Comparison of ENCODE assay signal across 8 cellular contexts in the genomic region with DNA sequence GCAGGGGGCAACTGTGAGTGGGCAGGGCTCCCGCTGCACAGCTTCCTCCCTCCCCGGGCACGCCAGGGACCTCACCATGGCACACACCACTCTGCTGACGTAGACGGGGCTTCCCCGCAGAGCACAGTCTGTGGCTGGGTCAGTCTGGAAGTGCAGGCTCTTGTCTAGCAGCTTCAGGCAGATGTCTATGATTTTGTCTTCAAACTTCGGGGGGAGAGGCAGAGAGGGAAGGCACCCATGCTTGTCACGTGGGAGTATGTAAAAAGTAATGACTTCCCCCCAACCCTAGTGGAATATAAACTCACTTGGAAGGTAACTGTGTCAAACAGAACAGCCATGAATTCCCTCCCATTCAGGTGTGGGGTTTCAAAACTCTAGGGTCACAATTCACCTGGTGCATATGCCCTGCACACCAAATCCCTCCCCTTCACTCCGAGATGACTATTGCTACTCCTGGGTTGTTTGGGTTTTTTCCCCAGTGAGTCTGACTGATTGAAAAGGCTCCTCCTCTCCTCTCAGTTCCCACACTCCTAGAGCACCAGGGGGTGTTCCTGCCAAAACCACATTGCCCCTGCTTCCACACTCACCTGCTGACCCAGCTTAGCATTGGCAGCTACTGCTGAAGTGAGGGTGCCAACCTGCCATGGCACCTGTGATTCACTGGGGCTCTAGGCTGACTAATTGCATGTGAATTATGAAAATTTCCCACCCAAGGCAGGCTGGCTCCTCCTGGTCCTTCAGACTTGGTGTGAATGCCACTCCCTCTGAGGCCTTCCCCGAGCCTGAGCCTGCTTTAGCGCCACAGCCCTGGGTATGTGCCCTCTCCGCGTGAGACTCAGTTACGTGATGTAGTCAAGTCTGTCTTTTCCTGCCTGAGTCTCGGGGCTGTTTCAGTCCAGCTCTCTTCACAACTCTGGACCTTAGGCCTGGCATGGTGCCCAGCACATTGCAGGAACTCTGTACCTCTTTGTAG. TPM values are rescaled to one million over a fixed set of nuclear protein-coding genes. Genes with fewer than 3 reads are reported as not detected.
DNase-seq lines count a peak whose midpoint lies in the region; ATAC-seq and TF ChIP-seq lines count a peak whose summit lies in the region.

No MANE protein-coding gene starts in this region.

- H3K27me3 ChIP-seq in HL-60 (ENCODE audit: insufficient read depth, poor library complexity, severe bottlenecking) (no peaks in the 10 kb centered on the region), mammary epithelial cell (ENCODE audit: insufficient read depth, low read length) (no peaks in the 10 kb centered on the region), prostate gland (replicated peaks; ENCODE audit: insufficient read depth) (no peaks in the 10 kb centered on the region)

- H3K79me2 ChIP-seq in mammary epithelial cell (ENCODE audit: insufficient read depth, low read length), result no peaks in the 10 kb centered on the region

- H3K36me3 ChIP-seq in mammary epithelial cell (ENCODE audit: insufficient read depth, low read length), result no peaks in the 10 kb centered on the region
- H3K36me3 ChIP-seq in prostate gland, result no peaks in the 10 kb centered on the region

- H3K9ac ChIP-seq in mammary epithelial cell (ENCODE audit: insufficient read depth, low read length), result no peak overlapping the region

- 44% methylated on average over 15 of the region's 15 CpGs for WGBS in mammary epithelial cell (ENCODE audit: low coverage, missing lambda C conversion rate)
- WGBS in prostate gland, result 53% methylated on average over 15 of the region's 15 CpGs

- H3K4me2 ChIP-seq in mammary epithelial cell (ENCODE audit: insufficient read depth, low read depth, low read length), result no peak overlapping the region

- ATAC-seq in sciatic nerve (no peak), HG02571 (IDR thresholded peaks at IDR 0.05; ENCODE audit: unreplicated experiment) (no peak)

- no TSS peak for BruUV-seq in mammary epithelial cell (replicated peaks; lab: Mats Ljungman, UMichigan)

- CTCF ChIA-PET in mammary epithelial cell (lab: Charles Lee; ENCODE audit: low non-redundant PET), result no interaction called here

- H4K20me1 ChIP-seq in mammary epithelial cell (ENCODE audit: insufficient read depth, low read length), result no peaks in the 10 kb centered on the region

- dilution Hi-C loops in mammary epithelial cell (cut with HindIII; ENCODE audit: low sequenced_read_pairs), result loop anchor here (5.0 kb wide), 1 partner anchor 49 kb away; a partner anchor contains a TSS

- in situ Hi-C loops in mammary epithelial cell (cut with MboI; ENCODE audit: low sequenced_read_pairs in 2 of 2), result no loop called here

- no peaks in the 10 kb centered on the region for H3K9me3 ChIP-seq in mammary epithelial cell (replicated peaks; ENCODE audit: insufficient read depth, low read length)
- no peaks in the 10 kb centered on the region for H3K9me3 ChIP-seq in prostate gland

- H3K4me3 ChIP-seq in HL-60 (replicated peaks; ENCODE audit: insufficient read depth, low read length) (no peak overlapping the region), mammary epithelial cell (replicated peaks in 1 of 3; ENCODE audit: insufficient read depth in 1 of 3, low read depth in 2 of 3, low read length in 3 of 3) (no peak overlapping the region), prostate gland (no peak overlapping the region)

- peak overlapping the region; percentile 24 for H2AFZ ChIP-seq in mammary epithelial cell (ENCODE audit: low read depth, low read length)

- TF ChIP-seq CTCF in HL-60 (IDR thresholded peaks at IDR 0.05; ENCODE audit: insufficient read depth, low read length), result no peak
- TF ChIP-seq CTCF in mammary epithelial cell (conservative IDR thresholded peaks at IDR 0.05 in 1 of 2, IDR thresholded peaks at IDR 0.05 in 1 of 2; ENCODE audit: extremely low read depth in 1 of 2, insufficient read depth in 1 of 2, low read depth in 1 of 2, low read length in 2 of 2), result no peak
- no peak for TF ChIP-seq CTCF in prostate gland (IDR thresholded peaks at IDR 0.05)

- intact Hi-C loops in mammary epithelial cell (cut with micrococcal nuclease) (no loop called here), prostate gland (cut with DNase I) (no loop called here), sciatic nerve (cut with DNase I) (no loop called here)

- peak; percentile 5 for DNase-seq in stimulated activated naive CD4-positive, alpha-beta T cell treated with Interleukin-2 at 50 U/mL for 16 hours (lab: John Stamatoyannopoulos, UW)
- no peak for DNase-seq in stimulated activated naive CD4-positive, alpha-beta T cell (lab: John Stamatoyannopoulos, UW)
- DNase-seq in HL-60 (ENCODE audit: low read depth in 1 of 2, low spot score in 1 of 2), result peak in 1 of 2 experiments; percentile 78
- peak; percentile 98 for DNase-seq in mammary epithelial cell
- DNase-seq in prostate gland (ENCODE audit: low spot score), result peak; percentile 34
- DNase-seq in sciatic nerve (ENCODE audit: low spot score), result no peak
- DNase-seq in HuH-7 (ENCODE audit: low spot score), result no peak

- no peak for TF ChIP-seq POLR2A in prostate gland (IDR thresholded peaks at IDR 0.05)

- H3K4me1 ChIP-seq in mammary epithelial cell (ENCODE audit: insufficient read depth, low read length) (peaks cover 14% of the 10 kb centered on the region), prostate gland (replicated peaks) (no peaks in the 10 kb centered on the region)

- H3K27ac ChIP-seq in HL-60 (replicated peaks) (peak overlapping the region; percentile 59), mammary epithelial cell (ENCODE audit: insufficient read depth, low read depth, low read length) (no peak overlapping the region), prostate gland (no peak overlapping the region)

RNA-seq across cellular contexts. Expression of a gene that starts 13.0 kb away (rescaled TPM):
- 1 to 10 TPM in 1 of 2 donors, not detected in 1; 1.2 TPM for total RNA-seq in mammary epithelial cell
- polyA plus RNA-seq in mammary epithelial cell, result not detected
- not detected for polyA minus RNA-seq in mammary epithelial cell
- total RNA-seq in prostate gland, result 10 to 100 TPM in 1 of 2 donors, 1 to 10 TPM in 1; 1.6 to 11.3 TPM
- not detected for total RNA-seq in sciatic nerve

RNA-seq across cellular contexts. Expression of a gene that starts 32.9 kb away (rescaled TPM):
- not detected for total RNA-seq in mammary epithelial cell
- not detected for polyA plus RNA-seq in mammary epithelial cell
- not detected for polyA minus RNA-seq in mammary epithelial cell
- 1 to 10 TPM in 1 of 2 donors, not detected in 1; 1.4 TPM for total RNA-seq in prostate gland
- total RNA-seq in sciatic nerve, result 4.5 TPM

RNA-seq across cellular contexts. Expression of a gene that starts 48.3 kb away (rescaled TPM):
- total RNA-seq in mammary epithelial cell (not detected), prostate gland (1 to 10 TPM in 1 of 2 donors, not detected in 1; 2.7 TPM), sciatic nerve (not detected)
- not detected for polyA plus RNA-seq in mammary epithelial cell
- polyA minus RNA-seq in mammary epithelial cell, result not detected

Comparison
In these comparisons a context has a peak if more than half of its experiments do, and no peak if none do; other contexts are left out.
1. DNase-seq: peak in stimulated activated naive CD4-positive, alpha-beta T cell treated with Interleukin-2 at 50 U/mL for 16 hours (single experiment), mammary epithelial cell (single experiment) and prostate gland (single experiment); none in stimulated activated naive CD4-positive, alpha-beta T cell (0 of 6), sciatic nerve (single experiment) and HuH-7 (single experiment).